ENCODE assay signal across 27 cellular contexts in the genomic region with DNA sequence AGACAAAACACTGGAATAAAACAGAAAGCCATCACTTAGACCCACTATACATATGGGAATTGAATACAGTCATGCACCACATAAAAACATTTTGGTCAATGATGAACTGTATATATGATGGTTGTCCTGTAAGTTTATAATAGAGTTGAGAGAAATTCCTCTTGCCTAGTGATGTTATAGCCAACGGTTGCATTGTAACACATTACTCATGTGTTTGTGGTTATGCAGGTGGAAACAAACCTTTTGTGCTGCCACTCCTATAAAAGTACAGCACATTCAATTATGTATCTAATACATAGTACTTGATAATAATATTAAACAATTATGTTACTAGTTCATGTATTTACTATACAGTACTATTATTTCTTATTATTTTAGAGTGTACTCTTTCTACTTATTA.
"Had no signal": no experiment of that assay in that cellular context is flagged by ENCODE, and none has a peak within 500 bp of the region (broad histone marks: within the 10 kb centered on the region; RNA-seq: fewer than 3 reads in every experiment).

No MANE protein-coding gene starts in this region.

- H3K4me1 ChIP-seq: parathyroid adenoma, psoas muscle, right lobe of liver, sigmoid colon, suprapubic skin, testis, tibial artery, transverse colon, upper lobe of right lung, uterus had no signal

- H3K79me2 ChIP-seq: parathyroid adenoma had no signal

- H3K27ac ChIP-seq: neural progenitor cell, ovary, parathyroid adenoma, psoas muscle, right lobe of liver, sigmoid colon, suprapubic skin, testis, tibial artery, transverse colon, upper lobe of right lung, uterus had no signal

- ATAC-seq: natural killer cell; psoas muscle; right cardiac atrium; right lobe of liver; stimulated activated memory B cell treated with anti-CD40 and anti-IgM and Interleukin-4, amounts not matched to agents 10 μg/mL and 1 μg/mL and 100 μg/mL, for 72 hours; stimulated activated naive CD8-positive, alpha-beta T cell treated with anti-CD3 and anti-CD28 coated beads, Interleukin-15, amount 100 ng/mL, for 72 hours; stimulated activated naive CD8-positive, alpha-beta T cell treated with anti-CD3 and anti-CD28 coated beads, Interleukin-15, Interleukin-2, amounts not matched to agents 100 U/mL and 50 U/mL, for 24 hours; upper lobe of right lung had no signal

- H3K36me3 ChIP-seq: neural progenitor cell, ovary, right lobe of liver, sigmoid colon, suprapubic skin, tibial artery, transverse colon, upper lobe of right lung, uterus had no signal

- H3K4me2 ChIP-seq: neural progenitor cell had no signal

- H3K9ac ChIP-seq: neural progenitor cell, parathyroid adenoma had no signal

- H3K27me3 ChIP-seq: neural progenitor cell, ovary, right lobe of liver, sigmoid colon, suprapubic skin, testis, tibial artery, transverse colon, upper lobe of right lung, uterus had no signal

- H2AFZ ChIP-seq: neural progenitor cell, parathyroid adenoma had no signal

- H3K9me3 ChIP-seq: ovary, psoas muscle, right lobe of liver, sigmoid colon, suprapubic skin, testis, tibial artery, transverse colon, upper lobe of right lung, uterus had no signal

- H3K4me3 ChIP-seq: neural progenitor cell, ovary, psoas muscle, right lobe of liver, sigmoid colon, suprapubic skin, testis, tibial artery, transverse colon, upper lobe of right lung, uterus had no signal

- DNase-seq: natural killer cell; occipital lobe; ovary; posterior cingulate gyrus; psoas muscle; right cardiac atrium; right lobe of liver; sigmoid colon; small intestine; stimulated activated CD4-positive, alpha-beta T cell treated with anti-CD3 and anti-CD28 coated beads, Interleukin-15, amount 100 ng/mL, for 24 hours; stimulated activated CD4-positive, alpha-beta T cell treated with anti-CD3 and anti-CD28 coated beads, Interleukin-2, amount 100 ng/mL, for 24 hours; stimulated activated CD4-positive, alpha-beta T cell treated with anti-CD3 and anti-CD28 coated beads, Interleukin-2, amount 100 ng/mL, for 48 hours; stimulated activated CD4-positive, alpha-beta T cell treated with anti-CD3 and anti-CD28 coated beads, Interleukin-4, amount 100 ng/mL, for 4 hours; stimulated activated CD8-positive, alpha-beta memory T cell treated with anti-CD3 and anti-CD28 coated beads, Interleukin-4, amount 100 ng/mL, for 48 hours; stimulated activated naive CD4-positive, alpha-beta T cell; stimulated activated naive CD8-positive, alpha-beta T cell treated with anti-CD3 and anti-CD28 coated beads, Interleukin-15, amount 100 ng/mL, for 72 hours; stimulated activated naive CD8-positive, alpha-beta T cell treated with anti-CD3 and anti-CD28 coated beads, Interleukin-15, Interleukin-2, amounts not matched to agents 100 U/mL and 50 U/mL, for 24 hours; substantia nigra; testis; tibial artery; transverse colon; upper lobe of right lung; uterus had no signal
